Comparison of ENCODE assay signal across 8 cellular contexts in the genomic region with DNA sequence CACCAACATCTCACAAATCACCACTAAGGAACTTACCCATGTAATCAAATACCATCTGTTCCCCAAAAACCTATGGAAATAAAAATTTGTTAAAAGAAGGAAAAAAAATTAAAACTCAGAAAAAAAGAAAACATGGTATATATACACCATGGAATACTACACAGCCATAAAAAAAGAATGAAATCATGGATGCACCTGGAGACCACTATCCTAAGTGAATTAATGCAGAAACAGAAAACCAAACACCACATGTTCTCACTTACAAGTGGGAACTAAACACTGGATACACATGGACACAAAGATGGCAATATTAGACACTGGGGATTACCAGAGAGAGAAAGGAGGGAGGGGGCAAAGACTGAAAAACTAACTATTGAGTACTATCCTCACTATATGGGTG.
"Had no signal": no experiment of that assay in that cellular context is flagged by ENCODE, and none has a peak within 500 bp of the region (broad histone marks: within the 10 kb centered on the region; RNA-seq: fewer than 3 reads in every experiment).

No MANE protein-coding gene starts in this region.

- H3K4me3 ChIP-seq: GM12878 had no signal

- FAIRE-seq: G401.6, GM12878, GM12891, GM12892, GM18507, GM19239 had no signal

- ATAC-seq: GM12878 had no signal

- DNase-seq: GDM1, GF-D8 had no signal
